ENCODE assay signal across 1 cellular context in genomic region chr10:72738476-72738875, GRCh38.
TF ChIP-seq lines count a peak whose summit lies in the region.

No MANE protein-coding gene starts in this region.

TF ChIP-seq in H1, 55 proteins besides CTCF, POLR2A, EP300 and RAD21:
- TF ChIP-seq EZH2 (IDR thresholded peaks at IDR 0.05; ENCODE audit: low read depth, low read length, severe bottlenecking) (no peak), JUN (IDR thresholded peaks at IDR 0.05; ENCODE audit: low read depth, low read length) (no peak), EGR1 (IDR thresholded peaks at IDR 0.05; ENCODE audit: borderline replicate concordance, low read depth, low read length) (no peak), CBX8 (IDR thresholded peaks at IDR 0.05; ENCODE audit: borderline replicate concordance, low read depth, low read length) (no peak), E2F6 (IDR thresholded peaks at IDR 0.05) (no peak), GABPA (IDR thresholded peaks at IDR 0.05; ENCODE audit: borderline replicate concordance, insufficient read depth, low read length) (no peak), HDAC2 (IDR thresholded peaks at IDR 0.05; ENCODE audit: borderline replicate concordance in 1 of 2, low read depth in 2 of 2, low read length in 2 of 2) (no peak), SAP30 (IDR thresholded peaks at IDR 0.05; ENCODE audit: insufficient read depth, insufficient replicate concordance, low read length) (no peak), RFX5 (IDR thresholded peaks at IDR 0.05; ENCODE audit: borderline replicate concordance, low read depth, low read length) (no peak), ATF2 (IDR thresholded peaks at IDR 0.05; ENCODE audit: low read length) (no peak), CHD7 (IDR thresholded peaks at IDR 0.05; ENCODE audit: insufficient replicate concordance, low read length) (no peak), SP4 (IDR thresholded peaks at IDR 0.05; ENCODE audit: low read length) (no peak), ASH2L (IDR thresholded peaks at IDR 0.05; ENCODE audit: low read length) (no peak), SIX5 (IDR thresholded peaks at IDR 0.05; ENCODE audit: low read depth, low read length) (no peak), HDAC6 (IDR thresholded peaks at IDR 0.05; ENCODE audit: low read depth, low read length) (no peak), NRF1 (IDR thresholded peaks at IDR 0.05; ENCODE audit: low read depth, low read length) (no peak), MAX (IDR thresholded peaks at IDR 0.05) (no peak)
